ENCODE assay signal across 38 cellular contexts in the genomic region with DNA sequence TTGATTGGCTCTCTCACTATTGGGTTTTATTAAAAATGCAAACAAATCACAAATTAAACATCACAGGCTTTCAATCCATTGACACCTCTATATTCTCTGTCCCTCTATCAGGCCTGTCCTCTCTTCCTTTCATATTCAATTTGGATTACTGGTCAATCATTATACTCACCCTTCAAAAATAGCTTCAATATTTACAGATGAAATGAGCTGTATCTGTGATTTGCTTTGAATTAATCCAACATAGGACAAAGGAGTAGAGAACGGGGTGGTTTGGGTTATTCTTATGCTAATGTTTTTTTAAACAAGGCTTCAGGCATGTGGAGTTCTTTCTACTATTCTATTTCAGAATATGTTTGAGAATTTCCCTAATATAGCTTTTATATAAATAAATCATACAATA. TPM values are rescaled to one million over a fixed set of nuclear protein-coding genes. Genes with fewer than 3 reads are reported as not detected.
"Had no signal": no experiment of that assay in that cellular context is flagged by ENCODE, and none has a peak within 500 bp of the region (broad histone marks: within the 10 kb centered on the region; RNA-seq: fewer than 3 reads in every experiment).

No MANE protein-coding gene starts in this region.

- DNase-seq: Karpas-422, Kasumi-1, MG63, MM.1S, MV-4-11, NCI-H1048, NCI-H1092, NCI-H1092 treated with DMSO at 0.1 percent for 48 hours, NCI-H1105, NCI-H1105 treated with DMSO at 0.1 percent for 48 hours, NCI-H1417, NCI-H1417 treated with DMSO at 0.1 percent for 48 hours, NCI-H1436, NCI-H1436 treated with DMSO at 0.1 percent for 48 hours, NCI-H146, NCI-H1694, NCI-H1694 treated with DMSO at 0.1 percent for 48 hours, NCI-H187, NCI-H187 treated with DMSO at 0.1 percent for 48 hours, NCI-H1930, NCI-H2029, NCI-H2029 treated with DMSO at 0.1 percent for 48 hours, NCI-H2081, NCI-H2081 treated with DMSO at 0.1 percent for 48 hours, NCI-H2107, NCI-H2171, NCI-H2171 treated with DMSO at 0.1 percent for 48 hours, NCI-H2227 treated with DMSO at 0.1 percent for 48 hours, NCI-H226, NCI-H345, NCI-H446, NCI-H446 treated with DMSO at 0.1 percent for 48 hours, NCI-H510A, NCI-H510A treated with DMSO at 0.1 percent for 48 hours had no signal

- H3K36me3 ChIP-seq: MG63 had no signal

- H3K27me3 ChIP-seq: MG63 had no signal

- H3K4me3 ChIP-seq: MG63 had no signal

RNA-seq across cellular contexts. Expression of a gene that starts 2.3 kb away (rescaled TPM):
- total RNA-seq: LHCN-M2, M059J, MCF 10A, NCI-H460 had no signal

RNA-seq across cellular contexts. Expression of a gene that starts 36.3 kb away (rescaled TPM):
- total RNA-seq: LHCN-M2, M059J, MCF 10A, NCI-H460 had no signal

RNA-seq across cellular contexts. Expression of a gene that starts 53.7 kb away (rescaled TPM):
- total RNA-seq: M059J, MCF 10A, NCI-H460 had no signal
